In genomic region chr12:68727776-68728175, GRCh38 we compare ENCODE assay signal across 34 cellular contexts.
"Had no signal": no experiment of that assay in that cellular context is flagged by ENCODE, and none has a peak within 500 bp of the region (broad histone marks: within the 10 kb centered on the region; RNA-seq: fewer than 3 reads in every experiment).

No MANE protein-coding gene starts in this region.

- H3K4me3 ChIP-seq: MG63 had no signal

- DNase-seq: Karpas-422, Kasumi-1, MG63, MM.1S, MV-4-11, NCI-H1048, NCI-H1092, NCI-H1092 treated with DMSO at 0.1 percent for 48 hours, NCI-H1105, NCI-H1105 treated with DMSO at 0.1 percent for 48 hours, NCI-H1417, NCI-H1417 treated with DMSO at 0.1 percent for 48 hours, NCI-H1436, NCI-H1436 treated with DMSO at 0.1 percent for 48 hours, NCI-H146, NCI-H1694, NCI-H1694 treated with DMSO at 0.1 percent for 48 hours, NCI-H187, NCI-H187 treated with DMSO at 0.1 percent for 48 hours, NCI-H1930, NCI-H2029, NCI-H2029 treated with DMSO at 0.1 percent for 48 hours, NCI-H2081, NCI-H2081 treated with DMSO at 0.1 percent for 48 hours, NCI-H2107, NCI-H2171, NCI-H2171 treated with DMSO at 0.1 percent for 48 hours, NCI-H2227 treated with DMSO at 0.1 percent for 48 hours, NCI-H226, NCI-H345, NCI-H446, NCI-H446 treated with DMSO at 0.1 percent for 48 hours, NCI-H510A, NCI-H510A treated with DMSO at 0.1 percent for 48 hours had no signal

- H3K9me3 ChIP-seq: MG63 had no signal

- H3K27me3 ChIP-seq: MG63 had no signal
